In genomic region chr12:93782854-93783253, GRCh38 we compare ENCODE assay signal across 30 cellular contexts.
DNase-seq lines count a peak whose midpoint lies in the region; ATAC-seq and TF ChIP-seq lines count a peak whose summit lies in the region.
"Had no signal": no experiment of that assay in that cellular context is flagged by ENCODE, and none has a peak within 500 bp of the region (broad histone marks: within the 10 kb centered on the region; RNA-seq: fewer than 3 reads in every experiment).

No MANE protein-coding gene starts in this region.

- no peaks in the 10 kb centered on the region for H3K27me3 Mint-ChIP-seq in activated naive CD8-positive, alpha-beta T cell
- H3K27me3 Mint-ChIP-seq in activated naive CD8-positive, alpha-beta T cell treated with anti-CD3 and anti-CD28 coated beads for 36 hours, result no peaks in the 10 kb centered on the region
- H3K27me3 Mint-ChIP-seq: activated B cell treated with CpG ODN at 0.5 μM for 24 hours; central memory CD8-positive, alpha-beta T cell had no signal

- H3K4me3 Mint-ChIP-seq in activated naive CD8-positive, alpha-beta T cell, result no peak overlapping the region
- H3K4me3 Mint-ChIP-seq in activated naive CD8-positive, alpha-beta T cell treated with anti-CD3 and anti-CD28 coated beads for 36 hours, result no peak overlapping the region
- H3K4me3 Mint-ChIP-seq: activated B cell treated with CpG ODN at 0.5 μM for 24 hours; central memory CD8-positive, alpha-beta T cell; nephron progenitor cell had no signal

- H3K27ac ChIP-seq in RWPE2 (ENCODE audit: poor library complexity, severe bottlenecking) (peak overlapping the region; percentile 100), thyroid gland (peak overlapping the region in 2 of 3 donors; percentile 82 to 83), dorsolateral prefrontal cortex (no peak overlapping the region)
- H3K27ac ChIP-seq: HL-60, lower lobe of right lung, pancreas, upper lobe of right lung had no signal

- intact Hi-C loops in thyroid gland (cut with DNase I), result no loop called here
- intact Hi-C loops in dorsolateral prefrontal cortex (cut with DNase I), result no loop called here

- H3K4me1 ChIP-seq in RWPE2 (ENCODE audit: insufficient read depth, poor library complexity, severe bottlenecking) (peaks cover 59% of the 10 kb centered on the region), thyroid gland (peaks cover 49 to 60% of the 10 kb centered on the region in 2 donors)

- peak overlapping the region; percentile 34 for H3K27ac Mint-ChIP-seq in activated naive CD8-positive, alpha-beta T cell
- no peak overlapping the region for H3K27ac Mint-ChIP-seq in activated naive CD8-positive, alpha-beta T cell treated with anti-CD3 and anti-CD28 coated beads for 36 hours
- H3K27ac Mint-ChIP-seq: activated B cell treated with CpG ODN at 0.5 μM for 24 hours; activated T-helper 2 cell treated with anti-CD3 and anti-CD28 coated beads, Interferon-gamma antibody, Interleukin-2, Interleukin-4, amounts not matched to agents 10 μg/mL and 5 μg/mL and 100 μg/mL, durations not matched to agents 14 hours and 24 hours and 36 hours; nephron progenitor cell; stimulated activated effector memory CD8-positive, alpha-beta T cell treated with anti-CD3 and anti-CD28 coated beads, Interleukin-12 subunit alpha, Interleukin-12 subunit beta, amount 100 ng/mL, for 72 hours had no signal

- no peak for TF ChIP-seq CTCF in RWPE2 (IDR thresholded peaks at IDR 0.05; ENCODE audit: poor library complexity, severe bottlenecking)
- no peak for TF ChIP-seq CTCF in thyroid gland (IDR thresholded peaks at IDR 0.05)
- TF ChIP-seq CTCF in dorsolateral prefrontal cortex (IDR thresholded peaks at IDR 0.05 in 54 of 56, conservative IDR thresholded peaks at IDR 0.05 in 2 of 56; ENCODE audit: low read depth in 1 of 56, partially characterized antibody in 56 of 56), result no peak

- no peaks in the 10 kb centered on the region for H3K9me3 ChIP-seq in RWPE2 (ENCODE audit: severe bottlenecking)
- no peaks in the 10 kb centered on the region for H3K9me3 ChIP-seq in thyroid gland
- H3K9me3 ChIP-seq: heart left ventricle, lower lobe of right lung, mucosa of descending colon, pancreas, upper lobe of right lung had no signal

- no peak for TF ChIP-seq POLR2A in thyroid gland (IDR thresholded peaks at IDR 0.05)

- no peak for ATAC-seq in RWPE2 (ENCODE audit: low read depth)
- ATAC-seq in GM21367 (IDR thresholded peaks at IDR 0.05; ENCODE audit: unreplicated experiment), result no peak
- no peak for ATAC-seq in GM21529 (IDR thresholded peaks at IDR 0.05; ENCODE audit: unreplicated experiment)
- ATAC-seq: heart left ventricle; lower lobe of right lung; mucosa of descending colon; pancreas; right cardiac atrium; stimulated activated effector memory CD8-positive, alpha-beta T cell treated with anti-CD3 and anti-CD28 coated beads, Interleukin-12 subunit alpha, Interleukin-12 subunit beta, amount 100 ng/mL, for 72 hours; upper lobe of right lung had no signal

- H3K4me3 ChIP-seq in RWPE2 (ENCODE audit: severe bottlenecking) (no peak overlapping the region), thyroid gland (replicated peaks in 1 of 3) (no peak overlapping the region), dorsolateral prefrontal cortex (no peak overlapping the region)
- H3K4me3 ChIP-seq: heart left ventricle, lower lobe of right lung, mucosa of descending colon, pancreas, upper lobe of right lung had no signal

- H3K36me3 ChIP-seq in RWPE2 (ENCODE audit: low read depth), result no peaks in the 10 kb centered on the region
- H3K36me3 ChIP-seq in thyroid gland, result no peaks in the 10 kb centered on the region
- H3K36me3 ChIP-seq: heart left ventricle, lower lobe of right lung, pancreas, upper lobe of right lung had no signal

- no peaks in the 10 kb centered on the region for H3K27me3 ChIP-seq in RWPE2 (ENCODE audit: insufficient read depth, poor library complexity, severe bottlenecking)
- H3K27me3 ChIP-seq in thyroid gland, result no peaks in the 10 kb centered on the region
- no peaks in the 10 kb centered on the region for H3K27me3 ChIP-seq in dorsolateral prefrontal cortex
- H3K27me3 ChIP-seq: heart left ventricle, pancreas, upper lobe of right lung had no signal

- no peak for DNase-seq in activated naive CD8-positive, alpha-beta T cell treated with anti-CD3 and anti-CD28 coated beads for 36 hours
- no peak for DNase-seq in RWPE2 (ENCODE audit: low spot score)
- peak; percentile 55 for DNase-seq in fibroblast of peridontal ligament (ENCODE audit: extremely low read depth)
- no peak for DNase-seq in thyroid gland
- DNase-seq in dorsolateral prefrontal cortex, result no peak
- DNase-seq: activated B cell treated with CpG ODN at 0.5 μM for 24 hours; activated CD8-positive, alpha-beta memory T cell treated with anti-CD3 and anti-CD28 coated beads, Interleukin-2, amount 50 U/mL, for 4 hours; foreskin fibroblast; heart left ventricle; lower lobe of right lung; mucosa of descending colon; MV-4-11; NCI-H146; NCI-H2107; NCI-H82; nephron progenitor cell; OCI-M1; pancreas; right cardiac atrium; Right ventricle myocardium superior; stimulated activated CD4-positive, alpha-beta T cell treated with anti-CD3 and anti-CD28 coated beads, Interleukin-12 subunit alpha, Interleukin-12 subunit beta, amount 100 ng/mL, for 4 hours; stimulated activated CD4-positive, alpha-beta T cell treated with anti-CD3 and anti-CD28 coated beads, Interleukin-4, amount 100 ng/mL, for 24 hours; upper lobe of right lung had no signal

- H3K9me3 Mint-ChIP-seq in activated naive CD8-positive, alpha-beta T cell (ENCODE audit: low read depth), result no peaks in the 10 kb centered on the region
- H3K9me3 Mint-ChIP-seq in activated naive CD8-positive, alpha-beta T cell treated with anti-CD3 and anti-CD28 coated beads for 36 hours, result peaks cover 5% of the 10 kb centered on the region
- H3K9me3 Mint-ChIP-seq: central memory CD8-positive, alpha-beta T cell; stimulated activated effector memory CD8-positive, alpha-beta T cell treated with anti-CD3 and anti-CD28 coated beads, Interleukin-12 subunit alpha, Interleukin-12 subunit beta, amount 100 ng/mL, for 72 hours had no signal

- peaks cover 67% of the 10 kb centered on the region for H3K4me1 Mint-ChIP-seq in activated naive CD8-positive, alpha-beta T cell (ENCODE audit: low read depth)
- H3K4me1 Mint-ChIP-seq in activated naive CD8-positive, alpha-beta T cell treated with anti-CD3 and anti-CD28 coated beads for 36 hours, result peaks cover 41% of the 10 kb centered on the region

- 93 to 94% methylated on average over 1 of the region's 1 CpG for WGBS in thyroid gland, 2 donors

- peaks cover 6% of the 10 kb centered on the region for H3K36me3 Mint-ChIP-seq in activated naive CD8-positive, alpha-beta T cell
- H3K36me3 Mint-ChIP-seq in activated naive CD8-positive, alpha-beta T cell treated with anti-CD3 and anti-CD28 coated beads for 36 hours, result peaks cover 36% of the 10 kb centered on the region

Comparison
In these comparisons a context has a peak if more than half of its experiments do, and no peak if none do; other contexts are left out.
1. H3K27ac ChIP-seq: peak in RWPE2 (single experiment) and thyroid gland (2 of 3); none in dorsolateral prefrontal cortex (0 of 59).